Comparison of ENCODE assay signal across 8 cellular contexts in genomic region chr17:30116345-30116660, GRCh38. TPM values are rescaled to one million over a fixed set of nuclear protein-coding genes. Genes with fewer than 3 reads are reported as not detected.
DNase-seq lines count a peak whose midpoint lies in the region; ATAC-seq and TF ChIP-seq lines count a peak whose summit lies in the region.

No MANE protein-coding gene starts in this region.

- H3K4me3 ChIP-seq in liver (ENCODE audit: low read depth in 1 of 3, low read length in 3 of 3) (peak overlapping the region; percentile 62 to 86 (median 77)), upper lobe of left lung (peak overlapping the region; percentile 51 to 57 (median 54))

- H3K27me3 ChIP-seq in liver (ENCODE audit: control insufficient read depth in 4 of 4, insufficient read depth in 4 of 4, low read length in 3 of 4): no peaks in the 10 kb centered on the region
- H3K27me3 ChIP-seq in upper lobe of left lung: no peaks in the 10 kb centered on the region

- no peak for DNase-seq in activated T-cell treated with anti-CD3 and anti-CD28 coated beads, Interleukin-2, amount 50 U/mL, for 4 hours
- DNase-seq in activated T-cell treated with anti-CD3 and anti-CD28 coated beads for 4 hours (no peak), upper lobe of left lung (no peak), kidney glomerular epithelial cell (lab: John Stamatoyannopoulos, UW) (no peak), NCI-H524 (lab: John Stamatoyannopoulos, UW) (no peak)

- TF ChIP-seq RAD21 in liver (IDR thresholded peaks at IDR 0.05): no peak

- no peaks in the 10 kb centered on the region for H3K9me3 Mint-ChIP-seq in activated T-cell treated with anti-CD3 and anti-CD28 coated beads, Interleukin-2, amount 50 U/mL, for 4 hours

- peak; percentile 36 to 38 for ATAC-seq in activated T-cell treated with anti-CD3 and anti-CD28 coated beads, Interleukin-2, amount 50 U/mL, for 4 hours
- ATAC-seq in upper lobe of left lung (ENCODE audit: low FRiP score in 2 of 2) (no peak), GM21737 (IDR thresholded peaks at IDR 0.05; ENCODE audit: unreplicated experiment) (no peak)

- H3K36me3 Mint-ChIP-seq in activated T-cell treated with anti-CD3 and anti-CD28 coated beads, Interleukin-2, amount 50 U/mL, for 4 hours (ENCODE audit: insufficient read depth): peaks cover 20% of the 10 kb centered on the region

- H3K36me3 ChIP-seq in liver (ENCODE audit: control insufficient read depth in 4 of 4, insufficient read depth in 3 of 4, low read depth in 1 of 4, low read length in 3 of 4) (peaks cover 0 to 6% (median 0%) of the 10 kb centered on the region in 4 donors), upper lobe of left lung (peaks cover 0 to 20% (median 8%) of the 10 kb centered on the region in 4 donors)

- H3K4me1 ChIP-seq in liver (ENCODE audit: control insufficient read depth in 4 of 4, insufficient read depth in 4 of 4, low read length in 3 of 4) (peaks cover 0 to 10% (median 2%) of the 10 kb centered on the region in 4 donors), upper lobe of left lung (peaks cover 10 to 26% (median 14%) of the 10 kb centered on the region in 4 donors)

- TF ChIP-seq CTCF in liver (IDR thresholded peaks at IDR 0.05; ENCODE audit: low read depth, low read length, missing input control) (no peak), upper lobe of left lung (IDR thresholded peaks at IDR 0.05) (no peak)

- no peaks in the 10 kb centered on the region for H3K27me3 Mint-ChIP-seq in activated T-cell treated with anti-CD3 and anti-CD28 coated beads, Interleukin-2, amount 50 U/mL, for 4 hours (ENCODE audit: low read depth)

- TF ChIP-seq EP300 in upper lobe of left lung (IDR thresholded peaks at IDR 0.05): no peak

- 14% methylated on average over 10 of the region's 10 CpGs for WGBS in liver
- 11% methylated on average over 10 of the region's 10 CpGs for WGBS in upper lobe of left lung, 2 donors

- TF ChIP-seq POLR2A in upper lobe of left lung (IDR thresholded peaks at IDR 0.05): no peak

- H3K4me3 Mint-ChIP-seq in activated T-cell treated with anti-CD3 and anti-CD28 coated beads, Interleukin-2, amount 50 U/mL, for 4 hours: peak overlapping the region; percentile 96

- H3K9me3 ChIP-seq in liver (ENCODE audit: control insufficient read depth in 4 of 4, low read length in 3 of 4) (no peaks in the 10 kb centered on the region), upper lobe of left lung (no peaks in the 10 kb centered on the region)

- peak overlapping the region; percentile 77 to 89 for H3K9ac ChIP-seq in liver (ENCODE audit: low read depth in 1 of 2, low read length in 2 of 2)

- H3K27ac ChIP-seq in angular gyrus (ENCODE audit: low read depth, low read length): peak overlapping the region; percentile 95
- H3K27ac ChIP-seq in liver (ENCODE audit: low read depth in 1 of 2, low read length in 2 of 2): peak overlapping the region; percentile 86 to 91
- peak overlapping the region; percentile 92 to 99 (median 93) for H3K27ac ChIP-seq in upper lobe of left lung

- H3K4me1 Mint-ChIP-seq in activated T-cell treated with anti-CD3 and anti-CD28 coated beads, Interleukin-2, amount 50 U/mL, for 4 hours (ENCODE audit: low read depth): peaks cover 37% of the 10 kb centered on the region

TF ChIP-seq in liver, 16 proteins besides CTCF, POLR2A, EP300 and RAD21:
- TF ChIP-seq RXRA (IDR thresholded peaks at IDR 0.05) (no peak), ATF3 (IDR thresholded peaks at IDR 0.05) (no peak), HNF4G (IDR thresholded peaks at IDR 0.05) (no peak), FOXA1 (IDR thresholded peaks at IDR 0.05) (no peak)

RNA-seq across cellular contexts. Expression of gene NSRP1, which starts 0.3 kb away (rescaled TPM):
- 10 to 100 TPM; 33.0 to 40.8 (median 40.2) TPM for total RNA-seq in activated T-cell treated with anti-CD3 and anti-CD28 coated beads, Interleukin-2, amount 50 U/mL, for 4 hours
- 10 to 100 TPM in 1 of 2 donors, 1 to 10 TPM in 1; 8.5 to 11.4 TPM for total RNA-seq in liver
- 10 to 100 TPM in 1 of 2 donors, 1 to 10 TPM in 1; 7.0 to 25.7 TPM for polyA plus RNA-seq in liver
- 10 to 100 TPM; 23.1 to 78.6 (median 32.7) TPM for total RNA-seq in upper lobe of left lung

Comparison
In these comparisons a context has a peak if more than half of its experiments do, and no peak if none do; other contexts are left out.
1. ATAC-seq: peak in activated T-cell treated with anti-CD3 and anti-CD28 coated beads, Interleukin-2, amount 50 U/mL, for 4 hours (2 of 2); none in upper lobe of left lung (0 of 2) and GM21737 (single experiment).
2. Peak in every context shown above with its lines, with median percentiles within 50 percentile points of each other: H3K27ac ChIP-seq.